8 cellular contexts compared by ENCODE assay signal in genomic region chr17:68759343-68760140, GRCh38.
A peak's percentile ranks its signal among the peaks of the same experiment; 100 is the strongest.
DNase-seq lines count a peak whose midpoint lies in the region; ATAC-seq and TF ChIP-seq lines count a peak whose summit lies in the region.

No MANE protein-coding gene starts in this region.

- H3K9me3 Mint-ChIP-seq in activated naive CD4-positive, alpha-beta T cell treated with anti-CD3 and anti-CD28 coated beads, Interleukin-2, amount 50 U/mL, for 24 hours, result no peaks in the 10 kb centered on the region

- TF ChIP-seq CTCF in OCI-LY7 (conservative IDR thresholded peaks at IDR 0.05; ENCODE audit: low read length), result peak; percentile 87
- TF ChIP-seq CTCF in upper lobe of right lung (IDR thresholded peaks at IDR 0.05), result peak; percentile 82

- H3K4me3 ChIP-seq in OCI-LY7 (ENCODE audit: low read depth, low read length, poor library complexity, severe bottlenecking), result no peak overlapping the region
- peak overlapping the region; percentile 39 for H3K4me3 ChIP-seq in upper lobe of right lung

- no peaks in the 10 kb centered on the region for H3K79me2 ChIP-seq in OCI-LY7 (ENCODE audit: insufficient read depth, low read depth, low read length)

- peak overlapping the region; percentile 13; the same call in 1 of the 2 replicates for H3K4me2 ChIP-seq in OCI-LY7 (ENCODE audit: low read length)

- H3K27me3 ChIP-seq in upper lobe of right lung, result no peaks in the 10 kb centered on the region

- H3K36me3 Mint-ChIP-seq in activated naive CD4-positive, alpha-beta T cell treated with anti-CD3 and anti-CD28 coated beads, Interleukin-2, amount 50 U/mL, for 24 hours, result peaks cover 1% of the 10 kb centered on the region

- H3K9ac ChIP-seq in ES-I3 (ENCODE audit: low read depth, low read length), result peak overlapping the region; percentile 54

- H3K4me3 Mint-ChIP-seq in activated naive CD4-positive, alpha-beta T cell treated with anti-CD3 and anti-CD28 coated beads, Interleukin-2, amount 50 U/mL, for 24 hours, result peak overlapping the region; percentile 1

- no peaks in the 10 kb centered on the region for H3K36me3 ChIP-seq in ES-I3 (ENCODE audit: insufficient read depth, low read length)
- H3K36me3 ChIP-seq in OCI-LY7 (ENCODE audit: insufficient read depth, low read length), result no peaks in the 10 kb centered on the region
- H3K36me3 ChIP-seq in upper lobe of right lung, result no peaks in the 10 kb centered on the region

- no TSS peak for BruUV-seq in OCI-LY7 (replicated peaks; lab: Mats Ljungman, UMichigan)

- H4K20me1 ChIP-seq in OCI-LY7 (ENCODE audit: insufficient read depth, low read length), result no peaks in the 10 kb centered on the region

- peak overlapping the region; percentile 39 for H2AFZ ChIP-seq in OCI-LY7 (ENCODE audit: low read length)

- peaks cover 9% of the 10 kb centered on the region; the same call in 1 of the 2 replicates for H3K9me3 ChIP-seq in ES-I3 (ENCODE audit: control insufficient read depth, insufficient read depth, low read length)
- H3K9me3 ChIP-seq in OCI-LY7 (ENCODE audit: low read length), result no peaks in the 10 kb centered on the region
- H3K9me3 ChIP-seq in upper lobe of right lung, result no peaks in the 10 kb centered on the region

- H3K4me1 ChIP-seq in ES-I3 (ENCODE audit: insufficient read depth, low read length) (peaks cover 14% of the 10 kb centered on the region), OCI-LY7 (ENCODE audit: insufficient read depth, low read length, poor library complexity, severe bottlenecking) (no peaks in the 10 kb centered on the region), upper lobe of right lung (peaks cover 9% of the 10 kb centered on the region)

- intact Hi-C loops in OCI-LY7 (cut with micrococcal nuclease; ENCODE audit: unreplicated experiment), result loop anchor here (2.0 to 10.0 kb wide), 3 partner anchors 219 to 585 kb away; no protein-coding TSS in a partner anchor
- intact Hi-C loops in upper lobe of right lung (cut with DNase I), result no loop called here

- DNase-seq in KG1 (lab: John Stamatoyannopoulos, UW) (peak; percentile 47), OCI-LY7 (ENCODE audit: low spot score) (peak; percentile 67), glomerular visceral epithelial cell (ENCODE audit: extremely low spot score) (peak; percentile 88), nucleus accumbens (lab: John Stamatoyannopoulos, UW) (peak in 54 of 56 donors; percentile 7 to 91 (median 64)), upper lobe of right lung (peak; percentile 90)

- POLR2A ChIA-PET in OCI-LY7 (lab: Charles Lee), result no interaction called here

- H3K27me3 Mint-ChIP-seq in activated naive CD4-positive, alpha-beta T cell treated with anti-CD3 and anti-CD28 coated beads, Interleukin-2, amount 50 U/mL, for 24 hours, result peaks cover 2% of the 10 kb centered on the region

- no peak overlapping the region for H3K27ac Mint-ChIP-seq in activated naive CD4-positive, alpha-beta T cell treated with anti-CD3 and anti-CD28 coated beads, Interleukin-2, amount 50 U/mL, for 24 hours

- CTCF ChIA-PET in OCI-LY7 (lab: Charles Lee; ENCODE audit: unreplicated experiment), result no interaction called here

- no peaks in the 10 kb centered on the region for H3K9me2 ChIP-seq in OCI-LY7 (ENCODE audit: insufficient read depth, low read length)

- ATAC-seq in GM21825 (IDR thresholded peaks at IDR 0.05; ENCODE audit: unreplicated experiment) (peak; percentile 90), upper lobe of right lung (peak; percentile 99)

- H3K27ac ChIP-seq in OCI-LY7 (ENCODE audit: low read depth, low read length, poor library complexity, severe bottlenecking) (no peak overlapping the region), upper lobe of right lung (peak overlapping the region; percentile 85)

- H3K4me1 Mint-ChIP-seq in activated naive CD4-positive, alpha-beta T cell treated with anti-CD3 and anti-CD28 coated beads, Interleukin-2, amount 50 U/mL, for 24 hours, result peaks cover 6% of the 10 kb centered on the region
